1 cellular context compared by ENCODE assay signal in genomic region chr11:120168960-120169681, GRCh38.
A peak's percentile ranks its signal among the peaks of the same experiment; 100 is the strongest.
TF ChIP-seq lines count a peak whose summit lies in the region.

No MANE protein-coding gene starts in this region.

TF ChIP-seq in WTC11, 78 proteins besides CTCF, POLR2A, EP300 and RAD21 (continued from another document):
- TF ChIP-seq MLX (CRISPR knock-in tag; IDR thresholded peaks at IDR 0.05) (0 out of 2 replicates have a peak, but pooled peaks have one; percentile 20), ETV6 (CRISPR knock-in tag; IDR thresholded peaks at IDR 0.05) (peak; percentile 74)
